ENCODE assay signal across 18 cellular contexts in the genomic region with DNA sequence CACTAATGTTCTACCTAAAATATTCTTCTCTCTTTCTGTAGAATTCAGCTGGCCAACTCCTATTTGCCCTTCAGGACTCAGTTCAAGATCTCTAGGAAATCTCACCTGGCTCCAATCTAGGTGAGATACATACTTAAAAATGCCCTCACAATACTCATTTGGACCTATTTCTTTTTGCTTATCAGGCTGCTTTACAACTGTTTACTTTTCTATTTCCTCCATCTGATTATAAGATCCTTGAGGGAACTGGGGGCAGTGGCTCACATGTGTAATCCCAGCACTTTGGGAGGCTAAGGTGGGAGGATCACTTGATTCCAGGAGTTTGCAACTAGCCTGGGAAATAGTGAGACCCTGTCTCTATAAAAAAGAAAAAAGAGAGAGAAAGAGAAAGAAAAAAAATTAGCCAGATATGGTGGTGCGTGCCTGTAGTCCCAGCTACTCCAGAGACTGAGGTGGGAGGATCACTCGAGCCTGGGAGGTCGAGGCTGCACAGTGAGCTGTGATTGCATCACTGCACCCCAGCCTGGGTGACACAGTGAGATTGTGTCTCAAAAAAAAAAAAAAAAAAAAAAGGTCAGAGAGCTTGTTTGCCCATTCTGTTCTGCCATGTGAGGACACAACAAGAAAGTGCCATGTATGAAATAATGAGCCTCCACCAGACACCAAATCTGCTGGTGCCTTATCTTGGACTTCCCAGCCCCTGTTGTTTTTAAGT. TPM values are rescaled to one million over a fixed set of nuclear protein-coding genes. Genes with fewer than 3 reads are reported as not detected.
DNase-seq lines count a peak whose midpoint lies in the region; ATAC-seq lines count a peak whose summit lies in the region.
"Had no signal": no experiment of that assay in that cellular context is flagged by ENCODE, and none has a peak within 500 bp of the region (broad histone marks: within the 10 kb centered on the region; RNA-seq: fewer than 3 reads in every experiment).

No MANE protein-coding gene starts in this region.

- peak overlapping the region; percentile 32 for H3K27ac Mint-ChIP-seq in activated naive CD8-positive, alpha-beta T cell treated with anti-CD3 and anti-CD28 coated beads, Interleukin-2, amount 10 ng/mL, durations not matched to agents 7 days and 5 days
- H3K27ac Mint-ChIP-seq in activated naive CD8-positive, alpha-beta T cell treated with anti-CD3 and anti-CD28 coated beads for 36 hours, result no peak overlapping the region
- H3K27ac Mint-ChIP-seq in activated T-helper 17 cell treated with anti-CD3 and anti-CD28 coated beads, Interleukin-2, amount 50 U/mL, for 72 hours, result peak overlapping the region; percentile 68

- no peak for ATAC-seq in activated naive CD8-positive, alpha-beta T cell treated with anti-CD3 and anti-CD28 coated beads, Interleukin-2, amount 10 ng/mL, durations not matched to agents 7 days and 5 days (ENCODE audit: low read depth)
- no peak for ATAC-seq in activated T-helper 17 cell treated with anti-CD3 and anti-CD28 coated beads, Interleukin-2, amount 50 U/mL, for 72 hours (replicated peaks)
- peak; percentile 78 for ATAC-seq in left colon

- POLR2A ChIA-PET in activated naive CD8-positive, alpha-beta T cell treated with anti-CD3 and anti-CD28 coated beads, Interleukin-2, amount 10 ng/mL, durations not matched to agents 7 days and 5 days (lab: Charles Lee), result no interaction called here

- intact Hi-C loops in left colon (cut with DNase I, micrococcal nuclease), result no loop called here

- H3K9me3 Mint-ChIP-seq in activated naive CD8-positive, alpha-beta T cell treated with anti-CD3 and anti-CD28 coated beads, Interleukin-2, amount 10 ng/mL, durations not matched to agents 7 days and 5 days, result no peaks in the 10 kb centered on the region
- no peaks in the 10 kb centered on the region for H3K9me3 Mint-ChIP-seq in activated naive CD8-positive, alpha-beta T cell treated with anti-CD3 and anti-CD28 coated beads for 36 hours
- H3K9me3 Mint-ChIP-seq in activated T-helper 17 cell treated with anti-CD3 and anti-CD28 coated beads, Interleukin-2, amount 50 U/mL, for 72 hours, result no peaks in the 10 kb centered on the region

- H3K4me1 Mint-ChIP-seq in activated naive CD8-positive, alpha-beta T cell treated with anti-CD3 and anti-CD28 coated beads, Interleukin-2, amount 10 ng/mL, durations not matched to agents 7 days and 5 days, result peaks cover 5% of the 10 kb centered on the region
- peaks cover 24% of the 10 kb centered on the region for H3K4me1 Mint-ChIP-seq in activated naive CD8-positive, alpha-beta T cell treated with anti-CD3 and anti-CD28 coated beads for 36 hours
- peaks cover 17% of the 10 kb centered on the region for H3K4me1 Mint-ChIP-seq in activated T-helper 17 cell treated with anti-CD3 and anti-CD28 coated beads, Interleukin-2, amount 50 U/mL, for 72 hours

- H3K4me3 Mint-ChIP-seq in activated naive CD8-positive, alpha-beta T cell treated with anti-CD3 and anti-CD28 coated beads, Interleukin-2, amount 10 ng/mL, durations not matched to agents 7 days and 5 days, result no peak overlapping the region
- H3K4me3 Mint-ChIP-seq in activated naive CD8-positive, alpha-beta T cell treated with anti-CD3 and anti-CD28 coated beads for 36 hours, result no peak overlapping the region
- no peak overlapping the region for H3K4me3 Mint-ChIP-seq in activated T-helper 17 cell treated with anti-CD3 and anti-CD28 coated beads, Interleukin-2, amount 50 U/mL, for 72 hours

- peaks cover 24% of the 10 kb centered on the region for H3K36me3 Mint-ChIP-seq in activated naive CD8-positive, alpha-beta T cell treated with anti-CD3 and anti-CD28 coated beads, Interleukin-2, amount 10 ng/mL, durations not matched to agents 7 days and 5 days
- H3K36me3 Mint-ChIP-seq in activated naive CD8-positive, alpha-beta T cell treated with anti-CD3 and anti-CD28 coated beads for 36 hours, result peaks cover 12% of the 10 kb centered on the region
- peaks cover 86% of the 10 kb centered on the region for H3K36me3 Mint-ChIP-seq in activated T-helper 17 cell treated with anti-CD3 and anti-CD28 coated beads, Interleukin-2, amount 50 U/mL, for 72 hours (ENCODE audit: low read depth)

- H3K27me3 Mint-ChIP-seq in activated naive CD8-positive, alpha-beta T cell treated with anti-CD3 and anti-CD28 coated beads, Interleukin-2, amount 10 ng/mL, durations not matched to agents 7 days and 5 days, result no peaks in the 10 kb centered on the region
- H3K27me3 Mint-ChIP-seq in activated naive CD8-positive, alpha-beta T cell treated with anti-CD3 and anti-CD28 coated beads for 36 hours, result no peaks in the 10 kb centered on the region
- no peaks in the 10 kb centered on the region for H3K27me3 Mint-ChIP-seq in activated T-helper 17 cell treated with anti-CD3 and anti-CD28 coated beads, Interleukin-2, amount 50 U/mL, for 72 hours

- DNase-seq in activated naive CD8-positive, alpha-beta T cell treated with anti-CD3 and anti-CD28 coated beads, Interleukin-2, amount 10 ng/mL, durations not matched to agents 7 days and 5 days, result no peak
- DNase-seq in activated naive CD8-positive, alpha-beta T cell treated with anti-CD3 and anti-CD28 coated beads for 36 hours, result no peak
- DNase-seq in left colon (no peak), NCI-H510A treated with DMSO at 0.1 percent for 48 hours (lab: John Stamatoyannopoulos, UW) (no peak), SHP77 treated with DMSO at 0.1 percent for 48 hours (lab: John Stamatoyannopoulos, UW) (no peak), NCI-H1436 treated with DMSO at 0.1 percent for 48 hours (lab: John Stamatoyannopoulos, UW) (no peak)
- DNase-seq: IMR-90, Karpas-422, NCI-H1092 treated with DMSO at 0.1 percent for 48 hours, NCI-H1694, NCI-H2081 treated with DMSO at 0.1 percent for 48 hours, NCI-H748 treated with DMSO at 0.1 percent for 48 hours, SIG-M5 had no signal

RNA-seq across cellular contexts. Expression of a gene that starts 14.8 kb away (rescaled TPM):
- 10 to 100 TPM; 77.4 to 84.2 TPM for total RNA-seq in activated naive CD8-positive, alpha-beta T cell treated with anti-CD3 and anti-CD28 coated beads, Interleukin-2, amount 10 ng/mL, durations not matched to agents 7 days and 5 days
- total RNA-seq in activated naive CD8-positive, alpha-beta T cell treated with anti-CD3 and anti-CD28 coated beads for 36 hours, result 10 to 100 TPM; 38.3 to 42.5 TPM
- 10 to 100 TPM; 45.6 to 53.8 TPM for total RNA-seq in activated T-helper 17 cell treated with anti-CD3 and anti-CD28 coated beads, Interleukin-2, amount 50 U/mL, for 72 hours
- 100 to 1,000 TPM; 114 to 138 TPM for total RNA-seq in left colon

RNA-seq across cellular contexts. Expression of a gene that starts 32.4 kb away (rescaled TPM):
- total RNA-seq in activated naive CD8-positive, alpha-beta T cell treated with anti-CD3 and anti-CD28 coated beads, Interleukin-2, amount 10 ng/mL, durations not matched to agents 7 days and 5 days, result not detected
- not detected for total RNA-seq in activated naive CD8-positive, alpha-beta T cell treated with anti-CD3 and anti-CD28 coated beads for 36 hours
- total RNA-seq in activated T-helper 17 cell treated with anti-CD3 and anti-CD28 coated beads, Interleukin-2, amount 50 U/mL, for 72 hours, result under 1 TPM in 1 of 2 donors, not detected in 1; 0.26 TPM
- total RNA-seq in left colon, result not detected
- total RNA-seq: H4, IMR-90, NCI-H460, OCI-LY7, RPMI7951 had no signal

RNA-seq across cellular contexts. Expression of a gene that starts 35.9 kb away (rescaled TPM):
- 10 to 100 TPM; 43.3 to 45.4 TPM for total RNA-seq in activated naive CD8-positive, alpha-beta T cell treated with anti-CD3 and anti-CD28 coated beads, Interleukin-2, amount 10 ng/mL, durations not matched to agents 7 days and 5 days
- 10 to 100 TPM; 45.0 to 46.6 TPM for total RNA-seq in activated naive CD8-positive, alpha-beta T cell treated with anti-CD3 and anti-CD28 coated beads for 36 hours
- total RNA-seq in activated T-helper 17 cell treated with anti-CD3 and anti-CD28 coated beads, Interleukin-2, amount 50 U/mL, for 72 hours, result 10 to 100 TPM; 33.4 to 42.6 TPM
- 10 to 100 TPM; 52.2 to 53.0 TPM for total RNA-seq in left colon
